6 cellular contexts compared by ENCODE assay signal in the genomic region with DNA sequence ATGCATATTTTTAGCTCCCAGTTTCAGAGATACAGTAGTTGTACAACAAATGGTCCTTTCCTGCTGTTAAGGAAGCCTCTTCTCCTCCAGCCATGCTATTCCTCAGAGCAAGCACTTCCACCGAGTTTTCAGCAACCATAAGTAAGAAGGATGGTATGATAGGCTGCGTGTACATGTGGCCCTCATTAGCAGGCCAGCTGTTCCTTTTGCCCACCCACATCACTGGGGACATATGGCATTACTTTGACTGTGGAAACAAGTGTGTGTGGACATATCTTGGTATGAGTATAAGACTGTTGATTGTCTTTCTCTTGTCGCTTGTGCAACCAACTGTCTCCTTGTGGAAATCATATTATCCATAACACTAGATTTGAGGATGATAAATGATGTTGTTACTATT.
DNase-seq lines count a peak whose midpoint lies in the region; FAIRE-seq and TF ChIP-seq lines count a peak whose summit lies in the region.
"Not testable (repeated sequence)": the region's sequence is repeated elsewhere in the genome, so short reads cannot be mapped to it uniquely, and the experiment has no call there.

No MANE protein-coding gene starts in this region.

- H4K8ac ChIP-seq in H1 (ENCODE audit: extremely low read depth, insufficient read depth, low read length): not testable (repeated sequence)

- H3K23ac ChIP-seq in H1 (ENCODE audit: insufficient read length): not testable (repeated sequence)

- not testable (repeated sequence) for H3K18ac ChIP-seq in H1 (ENCODE audit: extremely low read depth, low read length)

- H3K9ac ChIP-seq in astrocyte (ENCODE audit: low read length); H1 (replicated peaks in 1 of 4; ENCODE audit: extremely low read depth in 1 of 4, low read depth in 3 of 4, low read length in 3 of 4): not testable (repeated sequence)

- not testable (repeated sequence) for H3K4me1 Mint-ChIP-seq in astrocyte (ENCODE audit: low read depth, unreplicated experiment)

- not testable (repeated sequence) for H2BK15ac ChIP-seq in H1 (ENCODE audit: low read length)

- not testable (repeated sequence) for H3K14ac ChIP-seq in H1 (ENCODE audit: insufficient read length)

- H3K56ac ChIP-seq in H1 (replicated peaks; ENCODE audit: insufficient read length, low read depth, low read length): not testable (repeated sequence)

- H4K20me1 ChIP-seq in astrocyte (ENCODE audit: insufficient read depth, low read length); H1 (replicated peaks in 1 of 2; ENCODE audit: control insufficient read depth in 1 of 2, insufficient read depth in 2 of 2, low read length in 2 of 2): not testable (repeated sequence)

- CTCF ChIA-PET in H1 (lab: Charles Lee; ENCODE audit: partially characterized antibody): interaction anchor here (0.7 kb wide), 1 partner anchor 1272 kb away, joined by 3 read pairs; no protein-coding TSS in a partner anchor

- not testable (repeated sequence) for H2BK5ac ChIP-seq in H1 (ENCODE audit: low read depth, low read length)

- H3K9me3 ChIP-seq in SJCRH30 (replicated peaks); astrocyte (ENCODE audit: insufficient read depth, low read depth, low read length); H1 (ENCODE audit: insufficient read depth in 2 of 2, low read depth in 1 of 2, low read length in 1 of 2): not testable (repeated sequence)

- not testable (repeated sequence) for H3K79me2 ChIP-seq in astrocyte (ENCODE audit: insufficient read depth, low read length); H1 (ENCODE audit: control insufficient read depth in 1 of 2, insufficient read depth in 2 of 2, low read length in 2 of 2)

- H3K27ac ChIP-seq in SJCRH30; astrocyte (ENCODE audit: low read depth, low read length); H1 (ENCODE audit: low read depth, low read length): not testable (repeated sequence)

- not testable (repeated sequence) for H3K4me3 ChIP-seq in SJCRH30; astrocyte (ENCODE audit: insufficient read depth, low read depth, low read length); H1 (ENCODE audit: extremely low read depth in 1 of 4, insufficient read depth in 2 of 4, low read depth in 3 of 4, low read length in 4 of 4); foreskin fibroblast (ENCODE audit: low read depth in 1 of 2, low read length in 2 of 2)

- H2BK20ac ChIP-seq in H1 (ENCODE audit: low read length): not testable (repeated sequence)

- FAIRE-seq in D721Med (lab: Jason Lieb, UNC) (peak; percentile 77), astrocyte (lab: Jason Lieb, UNC) (peak; percentile 47), H1 (lab: Jason Lieb, UNC) (peak; percentile 76)

- not testable (repeated sequence) for H3K4me3 Mint-ChIP-seq in astrocyte (ENCODE audit: unreplicated experiment)

- H3K79me1 ChIP-seq in H1 (ENCODE audit: low read depth, low read length): not testable (repeated sequence)

- H2AK5ac ChIP-seq in H1 (ENCODE audit: low read depth, low read length): not testable (repeated sequence)

- H2AFZ ChIP-seq in astrocyte (ENCODE audit: low read depth, low read length); H1 (ENCODE audit: low read length): not testable (repeated sequence)

- POLR2A ChIA-PET in H1 (lab: Charles Lee; ENCODE audit: partially characterized antibody): not testable (repeated sequence)

- not testable (repeated sequence) for TF ChIP-seq EP300 in H1 (IDR thresholded peaks at IDR 0.05; ENCODE audit: borderline replicate concordance in 1 of 2, low read depth in 2 of 2, low read length in 2 of 2)

- not testable (repeated sequence) for H2BK120ac ChIP-seq in H1 (replicated peaks; ENCODE audit: low read depth, low read length)

- 89% methylated on average over 3 of the region's 3 CpGs; no CpG with 5 or more reads in 1 of the 2 experiments for WGBS in H1 (ENCODE audit: extremely low coverage in 1 of 2, insufficient coverage in 1 of 2, insufficient read length in 1 of 2, insufficient replicate concordance in 2 of 2, low coverage in 1 of 2, low lambda C conversion rate in 2 of 2, missing lambda C conversion rate in 1 of 2), 2 experiments

- DNase-seq in D721Med (ENCODE audit: insufficient read length, low spot score); astrocyte (ENCODE audit: low read depth); H1 (ENCODE audit: low read depth in 1 of 2, low spot score in 2 of 2): not testable (repeated sequence)
- DNase-seq in NCI-H2171 treated with DMSO at 0.1 percent for 48 hours (lab: John Stamatoyannopoulos, UW): peak; percentile 2
- DNase-seq in SJCRH30: peak; percentile 3 to 22
- peak; percentile 6 to 50 for DNase-seq in foreskin fibroblast

- not testable (repeated sequence) for H2BK12ac ChIP-seq in H1 (ENCODE audit: low read depth, low read length)

- H3K27me3 ChIP-seq in SJCRH30; astrocyte (ENCODE audit: insufficient read depth, low read length); H1 (replicated peaks in 1 of 4; ENCODE audit: control insufficient read depth in 3 of 4, extremely low read depth in 1 of 4, insufficient read depth in 3 of 4, low read length in 3 of 4): not testable (repeated sequence)

- not testable (repeated sequence) for TF ChIP-seq CTCF in D721Med (IDR thresholded peaks at IDR 0.05; ENCODE audit: insufficient read depth, missing control alignments); astrocyte (IDR thresholded peaks at IDR 0.05; ENCODE audit: insufficient read depth, low read depth, low read length); H1 (IDR thresholded peaks at IDR 0.05; ENCODE audit: control extremely low read depth in 1 of 3, insufficient read depth in 1 of 3, low read depth in 1 of 3, low read length in 3 of 3); foreskin fibroblast (IDR thresholded peaks at IDR 0.05; ENCODE audit: low read depth, low read length)

- not testable (repeated sequence) for TF ChIP-seq RAD21 in H1 (IDR thresholded peaks at IDR 0.05 in 1 of 2, conservative IDR thresholded peaks at IDR 0.05 in 1 of 2; ENCODE audit: low read depth in 2 of 2, low read length in 2 of 2)

- not testable (repeated sequence) for H3K27ac Mint-ChIP-seq in astrocyte (ENCODE audit: unreplicated experiment)

- not testable (repeated sequence) for H3K4me2 ChIP-seq in astrocyte (ENCODE audit: low read length); H1 (ENCODE audit: insufficient read depth in 1 of 2, low read depth in 2 of 2, low read length in 2 of 2)

- H3K4me1 ChIP-seq in SJCRH30; astrocyte (ENCODE audit: insufficient read depth, low read length); H1 (replicated peaks in 1 of 4; ENCODE audit: control insufficient read depth in 3 of 4, insufficient read depth in 4 of 4, low read length in 3 of 4): not testable (repeated sequence)

- not testable (repeated sequence) for H4K5ac ChIP-seq in H1 (ENCODE audit: insufficient read length, low read depth, low read length)

- H3K4ac ChIP-seq in H1 (replicated peaks; ENCODE audit: insufficient read length, low read depth, low read length): not testable (repeated sequence)

- TF ChIP-seq POLR2A in H1 (IDR thresholded peaks at IDR 0.05; ENCODE audit: control extremely low read depth in 1 of 2, low read depth in 2 of 2, low read length in 2 of 2): not testable (repeated sequence)

- not testable (repeated sequence) for H3K23me2 ChIP-seq in H1 (ENCODE audit: low read depth, low read length)

- not testable (repeated sequence) for H3K36me3 Mint-ChIP-seq in astrocyte (ENCODE audit: low read depth, unreplicated experiment)

- H3K36me3 ChIP-seq in SJCRH30; astrocyte (ENCODE audit: insufficient read depth, low read length); H1 (ENCODE audit: control insufficient read depth in 2 of 4, insufficient read depth in 4 of 4, low read length in 3 of 4): not testable (repeated sequence)

- not testable (repeated sequence) for H3K27me3 Mint-ChIP-seq in astrocyte (ENCODE audit: low read depth, unreplicated experiment)

- not testable (repeated sequence) for H3K9me3 Mint-ChIP-seq in astrocyte (ENCODE audit: unreplicated experiment)

- not testable (repeated sequence) for H4K91ac ChIP-seq in H1 (replicated peaks; ENCODE audit: insufficient read length, low read length)
